In the genomic region with DNA sequence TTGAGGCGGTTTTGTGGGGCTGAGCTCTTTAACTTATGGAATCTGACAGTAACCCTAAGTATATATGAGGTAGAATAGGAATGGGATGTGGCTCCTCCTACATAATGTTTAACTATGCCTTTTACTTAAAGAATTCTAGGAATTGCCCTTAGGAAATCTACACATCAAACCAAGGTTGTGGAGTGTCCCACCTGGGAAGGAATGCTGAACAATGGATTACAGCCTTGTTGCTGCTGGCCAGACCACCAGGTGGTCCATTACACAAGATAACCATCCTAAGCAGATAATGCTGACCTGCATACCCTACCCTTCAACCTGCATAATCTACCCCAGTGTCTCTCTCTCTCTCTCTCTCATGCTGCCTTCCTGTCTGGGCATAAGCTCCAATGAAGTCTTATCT, we compare ENCODE assay signal across 15 cellular contexts.
A peak's percentile ranks its signal among the peaks of the same experiment; 100 is the strongest.
DNase-seq lines count a peak whose midpoint lies in the region; ATAC-seq and TF ChIP-seq lines count a peak whose summit lies in the region.
"Had no signal": no experiment of that assay in that cellular context is flagged by ENCODE, and none has a peak within 500 bp of the region (broad histone marks: within the 10 kb centered on the region; RNA-seq: fewer than 3 reads in every experiment).

No MANE protein-coding gene starts in this region.

- no peaks in the 10 kb centered on the region for H3K27me3 ChIP-seq in HUES6 (ENCODE audit: control insufficient read depth, insufficient read depth, low read length)
- H3K27me3 ChIP-seq in iPS-20b (ENCODE audit: insufficient read depth, low read length): no peaks in the 10 kb centered on the region
- H3K27me3 ChIP-seq in brain microvascular endothelial cell (replicated peaks): no peaks in the 10 kb centered on the region

- H3K27ac ChIP-seq in C4-2B: peak overlapping the region; percentile 51; the same call in 1 of the 2 replicates
- peak overlapping the region; percentile 81; the same call in 1 of the 2 replicates for H3K27ac ChIP-seq in HUES6 (ENCODE audit: low read depth, low read length)
- H3K27ac ChIP-seq in iPS-20b (ENCODE audit: low read length): no peak overlapping the region
- H3K27ac ChIP-seq in brain microvascular endothelial cell: no peak overlapping the region
- H3K27ac ChIP-seq: 22Rv1, RWPE1 had no signal

- TF ChIP-seq CTCF in C4-2B (conservative IDR thresholded peaks at IDR 0.05): no peak
- no peak for TF ChIP-seq CTCF in brain microvascular endothelial cell (IDR thresholded peaks at IDR 0.05; ENCODE audit: low read depth, low read length, missing control alignments)

- peak overlapping the region; percentile 21; the same call in 1 of the 2 replicates for H3K4me3 ChIP-seq in HUES6 (ENCODE audit: low read depth, low read length)
- H3K4me3 ChIP-seq in iPS-20b (ENCODE audit: low read length): 0 out of 2 replicates have a peak overlapping the region, but pooled peaks have one; percentile 12
- H3K4me3 ChIP-seq in brain microvascular endothelial cell (ENCODE audit: low read depth, low read length): no peak overlapping the region
- H3K4me3 ChIP-seq: GM12878 had no signal

- H3K4me1 ChIP-seq in HUES6 (ENCODE audit: control insufficient read depth, insufficient read depth, low read length) (peaks cover 24% of the 10 kb centered on the region), iPS-20b (ENCODE audit: insufficient read depth, low read length) (peaks cover 22% of the 10 kb centered on the region)

- H3K36me3 ChIP-seq in HUES6 (ENCODE audit: control insufficient read depth, insufficient read depth, low read length): no peaks in the 10 kb centered on the region
- no peaks in the 10 kb centered on the region for H3K36me3 ChIP-seq in iPS-20b (ENCODE audit: insufficient read depth, low read depth, low read length)
- H3K36me3 ChIP-seq in brain microvascular endothelial cell (replicated peaks): no peaks in the 10 kb centered on the region

- H3K9ac ChIP-seq in HUES6 (ENCODE audit: low read length) (peak overlapping the region; percentile 47), iPS-20b (ENCODE audit: low read depth, low read length) (no peak overlapping the region)

- DNase-seq in cerebellar cortex (ENCODE audit: low spot score) (peak; percentile 52), brain microvascular endothelial cell (no peak), SIG-M5 treated with dmso at 0.1 percent for 504 hours (lab: John Stamatoyannopoulos, UW; ENCODE audit: unreplicated experiment) (no peak)
- no peak for DNase-seq in activated CD4-positive, alpha-beta T cell treated with anti-CD3 and anti-CD28 coated beads for 48 hours
- DNase-seq: NCI-H2029, NCI-H2171 treated with DMSO at 0.1 percent for 48 hours, NCI-H510A treated with DMSO at 0.1 percent for 48 hours, T-helper 1 cell had no signal

- ATAC-seq in GM18519 (IDR thresholded peaks at IDR 0.05; ENCODE audit: low FRiP score, unreplicated experiment): no peak
- ATAC-seq: GM12878 had no signal

- H3K9me3 ChIP-seq in HUES6 (ENCODE audit: control insufficient read depth, insufficient read depth, low read depth, low read length) (peaks cover 16% of the 10 kb centered on the region), iPS-20b (ENCODE audit: insufficient read depth, low read depth, low read length) (peaks cover under 1% of the 10 kb centered on the region; the same call in 1 of the 2 replicates)

- in situ Hi-C loops in brain microvascular endothelial cell (cut with HindIII; ENCODE audit: low pct_ligation_motif_present, low sequenced_read_pairs): no loop called here

Comparison
In these comparisons a context has a peak if more than half of its experiments do, and no peak if none do; other contexts are left out.
1. H3K27ac ChIP-seq: peak in C4-2B (single experiment) and HUES6 (single experiment); none in iPS-20b (single experiment) and brain microvascular endothelial cell (single experiment).